In genomic region chr17:6755281-6755680, GRCh38 we compare ENCODE assay signal across 9 cellular contexts. TPM values are rescaled to one million over a fixed set of nuclear protein-coding genes. Genes with fewer than 3 reads are reported as not detected.
DNase-seq lines count a peak whose midpoint lies in the region; ATAC-seq and TF ChIP-seq lines count a peak whose summit lies in the region.
"Had no signal": no experiment of that assay in that cellular context is flagged by ENCODE, and none has a peak within 500 bp of the region (broad histone marks: within the 10 kb centered on the region; RNA-seq: fewer than 3 reads in every experiment).

No MANE protein-coding gene starts in this region.

- H3K27me3 ChIP-seq in right cardiac atrium (ENCODE audit: control insufficient read depth, insufficient read depth), result no peaks in the 10 kb centered on the region

- WGBS in right cardiac atrium, result 32% methylated on average over 5 of the region's 5 CpGs

- H3K4me1 Mint-ChIP-seq in activated T-helper 17 cell treated with anti-CD3 and anti-CD28 coated beads, Interleukin-2, amount 50 U/mL, for 72 hours, result peaks cover 25% of the 10 kb centered on the region
- peaks cover 39% of the 10 kb centered on the region for H3K4me1 Mint-ChIP-seq in stimulated activated memory B cell treated with anti-CD40 and anti-IgM and Interleukin-4, amounts not matched to agents 10 μg/mL and 1 μg/mL and 100 μg/mL, for 72 hours

- ATAC-seq in activated T-helper 17 cell treated with anti-CD3 and anti-CD28 coated beads, Interleukin-2, amount 50 U/mL, for 72 hours (replicated peaks), result no peak
- ATAC-seq in right cardiac atrium (peak; percentile 60 to 70), HG02852 (IDR thresholded peaks at IDR 0.05; ENCODE audit: unreplicated experiment) (no peak), HG03135 (IDR thresholded peaks at IDR 0.05; ENCODE audit: unreplicated experiment) (no peak)
- ATAC-seq in stimulated activated memory B cell treated with anti-CD40 and anti-IgM and Interleukin-4, amounts not matched to agents 10 μg/mL and 1 μg/mL and 100 μg/mL, for 72 hours, result no peak

- TF ChIP-seq CTCF in GM12864 (IDR thresholded peaks at IDR 0.05; ENCODE audit: low read depth, low read length, missing control alignments), result no peak

- no peaks in the 10 kb centered on the region for H3K9me3 Mint-ChIP-seq in activated T-helper 17 cell treated with anti-CD3 and anti-CD28 coated beads, Interleukin-2, amount 50 U/mL, for 72 hours
- no peaks in the 10 kb centered on the region for H3K9me3 Mint-ChIP-seq in stimulated activated memory B cell treated with anti-CD40 and anti-IgM and Interleukin-4, amounts not matched to agents 10 μg/mL and 1 μg/mL and 100 μg/mL, for 72 hours

- POLR2A ChIA-PET in HEK293T (lab: Yijun Ruan, JAX), result no interaction called here

- H3K27me3 Mint-ChIP-seq in activated T-helper 17 cell treated with anti-CD3 and anti-CD28 coated beads, Interleukin-2, amount 50 U/mL, for 72 hours, result no peaks in the 10 kb centered on the region
- no peaks in the 10 kb centered on the region for H3K27me3 Mint-ChIP-seq in stimulated activated memory B cell treated with anti-CD40 and anti-IgM and Interleukin-4, amounts not matched to agents 10 μg/mL and 1 μg/mL and 100 μg/mL, for 72 hours

- no peaks in the 10 kb centered on the region for H3K9me3 ChIP-seq in right cardiac atrium (ENCODE audit: control insufficient read depth, low read length)

- H3K4me3 ChIP-seq in GM12864 (ENCODE audit: low read depth, low read length), result peak overlapping the region; percentile 57
- H3K4me3 ChIP-seq in right cardiac atrium (ENCODE audit: low read length), result peak overlapping the region; percentile 63

- H3K4me3 Mint-ChIP-seq in activated T-helper 17 cell treated with anti-CD3 and anti-CD28 coated beads, Interleukin-2, amount 50 U/mL, for 72 hours, result peak overlapping the region; percentile 91
- peak overlapping the region; percentile 90 for H3K4me3 Mint-ChIP-seq in stimulated activated memory B cell treated with anti-CD40 and anti-IgM and Interleukin-4, amounts not matched to agents 10 μg/mL and 1 μg/mL and 100 μg/mL, for 72 hours

- DNase-seq in GM12864 (ENCODE audit: low read depth), result no peak
- DNase-seq in right cardiac atrium, result peak; percentile 81 to 90 (median 90)
- no peak for DNase-seq in stimulated activated CD4-positive, alpha-beta T cell treated with anti-CD3 and anti-CD28 coated beads, Interleukin-15, amount 100 ng/mL, for 24 hours
- DNase-seq in HEK293T (ENCODE audit: extremely low spot score), result no peak
- DNase-seq: NCI-H69 had no signal

- peaks cover 13% of the 10 kb centered on the region for H3K4me1 ChIP-seq in right cardiac atrium (ENCODE audit: control insufficient read depth, insufficient read depth, low read length)

- H3K27ac Mint-ChIP-seq in activated T-helper 17 cell treated with anti-CD3 and anti-CD28 coated beads, Interleukin-2, amount 50 U/mL, for 72 hours, result peak overlapping the region; percentile 89
- peak overlapping the region; percentile 93 for H3K27ac Mint-ChIP-seq in stimulated activated memory B cell treated with anti-CD40 and anti-IgM and Interleukin-4, amounts not matched to agents 10 μg/mL and 1 μg/mL and 100 μg/mL, for 72 hours

- H3K36me3 Mint-ChIP-seq in activated T-helper 17 cell treated with anti-CD3 and anti-CD28 coated beads, Interleukin-2, amount 50 U/mL, for 72 hours (ENCODE audit: low read depth), result peaks cover 16% of the 10 kb centered on the region
- peaks cover 14% of the 10 kb centered on the region for H3K36me3 Mint-ChIP-seq in stimulated activated memory B cell treated with anti-CD40 and anti-IgM and Interleukin-4, amounts not matched to agents 10 μg/mL and 1 μg/mL and 100 μg/mL, for 72 hours

- CTCF ChIA-PET in HEK293T (lab: Yijun Ruan, JAX), result no interaction called here

- peak overlapping the region; percentile 83 for H3K27ac ChIP-seq in right cardiac atrium (ENCODE audit: low read length)

- intact Hi-C loops in right cardiac atrium (cut with DNase I), result no loop called here

TF ChIP-seq in HEK293T, 16 proteins besides CTCF, POLR2A, EP300 and RAD21:
- no peak for TF ChIP-seq LEF1 (IDR thresholded peaks at IDR 0.05; ENCODE audit: borderline replicate concordance)
- TF ChIP-seq L3MBTL2 (conservative IDR thresholded peaks at IDR 0.05), result no peak
- TF ChIP-seq BHLHE40 (IDR thresholded peaks at IDR 0.05; ENCODE audit: borderline replicate concordance), result no peak
- no peak for TF ChIP-seq FOXM1 (IDR thresholded peaks at IDR 0.05; ENCODE audit: borderline replicate concordance)

RNA-seq across cellular contexts. Expression of gene XAF1, which starts 0.6 kb away (rescaled TPM):
- 10 to 100 TPM; 10.1 to 15.4 TPM for total RNA-seq in activated T-helper 17 cell treated with anti-CD3 and anti-CD28 coated beads, Interleukin-2, amount 50 U/mL, for 72 hours
- 10 to 100 TPM; 22.5 to 43.9 (median 31.3) TPM for total RNA-seq in right cardiac atrium
- polyA plus RNA-seq in right cardiac atrium, result 31.1 TPM

RNA-seq across cellular contexts. Expression of gene FBXO39, which starts 20.7 kb away (rescaled TPM):
- total RNA-seq in activated T-helper 17 cell treated with anti-CD3 and anti-CD28 coated beads, Interleukin-2, amount 50 U/mL, for 72 hours, result under 1 TPM in 1 of 2 donors, not detected in 1; 0.24 TPM
- under 1 TPM in 1 of 4 donors, not detected in 3; 0.20 TPM for total RNA-seq in right cardiac atrium
- polyA plus RNA-seq in right cardiac atrium, result 0.16 TPM

RNA-seq across cellular contexts. Expression of gene SLC13A5, which starts 42.1 kb away (rescaled TPM):
- total RNA-seq in activated T-helper 17 cell treated with anti-CD3 and anti-CD28 coated beads, Interleukin-2, amount 50 U/mL, for 72 hours, result not detected
- not detected for total RNA-seq in right cardiac atrium
- polyA plus RNA-seq in right cardiac atrium, result not detected

Comparison
In these comparisons a context has a peak if more than half of its experiments do, and no peak if none do; other contexts are left out.
1. DNase-seq: peak in right cardiac atrium (3 of 3); none in GM12864 (single experiment), stimulated activated CD4-positive, alpha-beta T cell treated with anti-CD3 and anti-CD28 coated beads, Interleukin-15, amount 100 ng/mL, for 24 hours (single experiment) and HEK293T (single experiment).
2. ATAC-seq: peak in right cardiac atrium (2 of 2); none in activated T-helper 17 cell treated with anti-CD3 and anti-CD28 coated beads, Interleukin-2, amount 50 U/mL, for 72 hours (single experiment), stimulated activated memory B cell treated with anti-CD40 and anti-IgM and Interleukin-4, amounts not matched to agents 10 μg/mL and 1 μg/mL and 100 μg/mL, for 72 hours (single experiment), HG02852 (single experiment) and HG03135 (single experiment).